ENCODE assay signal across 10 cellular contexts in the genomic region with DNA sequence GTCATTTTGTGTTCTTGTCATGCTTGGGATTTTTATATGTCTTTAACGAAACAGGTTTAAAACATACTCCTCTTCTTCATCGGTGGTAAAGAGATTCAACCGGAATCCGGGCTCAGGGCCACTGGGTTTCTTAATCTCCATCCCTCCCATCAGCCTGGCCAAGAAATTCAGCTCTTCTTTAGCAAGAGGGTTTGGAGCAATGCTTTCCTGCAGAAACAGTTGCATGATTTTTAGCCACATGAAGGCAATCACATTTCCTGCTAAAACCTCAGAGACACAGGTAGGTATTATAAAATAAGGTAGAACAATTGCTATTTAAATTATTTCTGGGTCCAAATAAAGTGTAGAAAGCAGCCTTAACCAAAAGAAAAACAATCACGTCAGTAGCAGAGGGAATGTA. TPM values are rescaled to one million over a fixed set of nuclear protein-coding genes. Genes with fewer than 3 reads are reported as not detected.
DNase-seq lines count a peak whose midpoint lies in the region; ATAC-seq and TF ChIP-seq lines count a peak whose summit lies in the region.
"Had no signal": no experiment of that assay in that cellular context is flagged by ENCODE, and none has a peak within 500 bp of the region (broad histone marks: within the 10 kb centered on the region; RNA-seq: fewer than 3 reads in every experiment).

No MANE protein-coding gene starts in this region.

- H3K4me1 ChIP-seq in left ventricle myocardium inferior (peaks cover 20% of the 10 kb centered on the region), transverse colon (peaks cover 0 to 14% (median 3%) of the 10 kb centered on the region in 4 donors)

- TF ChIP-seq POLR2A in transverse colon (IDR thresholded peaks at IDR 0.05): no peak

- H3K36me3 ChIP-seq in left ventricle myocardium inferior (peaks cover 13% of the 10 kb centered on the region), WERI-Rb-1 (no peaks in the 10 kb centered on the region), transverse colon (peaks cover 0 to 7% (median 0%) of the 10 kb centered on the region in 4 donors)

- WGBS in transverse colon (ENCODE audit: low coverage in 1 of 2), 2 donors: 23 to 56% methylated on average over 4 to 5 of the region's 5 CpGs

- no peak overlapping the region for H3K4me3 ChIP-seq in left ventricle myocardium inferior
- H3K4me3 ChIP-seq in WERI-Rb-1 (ENCODE audit: low read depth, low read length): no peak overlapping the region
- peak overlapping the region; percentile 22 for H3K4me3 ChIP-seq in fibroblast of the aortic adventitia (ENCODE audit: low read depth, low read length)
- H3K4me3 ChIP-seq in transverse colon: no peak overlapping the region

- H3K27me3 ChIP-seq in left ventricle myocardium inferior (ENCODE audit: low read depth) (no peaks in the 10 kb centered on the region), WERI-Rb-1 (ENCODE audit: insufficient read depth, low read depth, severe bottlenecking) (no peaks in the 10 kb centered on the region), transverse colon (no peaks in the 10 kb centered on the region)

- no peaks in the 10 kb centered on the region for H3K27me3 Mint-ChIP-seq in Calu3 (ENCODE audit: unreplicated experiment)

- H3K36me3 Mint-ChIP-seq in Calu3 (ENCODE audit: insufficient read depth, unreplicated experiment): no peaks in the 10 kb centered on the region

- H3K4me1 Mint-ChIP-seq in Calu3 (ENCODE audit: low read depth, unreplicated experiment): peaks cover 13% of the 10 kb centered on the region

- no TSS peak for BruUV-seq in Calu3 (replicated peaks; lab: Mats Ljungman, UMichigan)

- H3K9me3 ChIP-seq in left ventricle myocardium inferior (replicated peaks) (no peaks in the 10 kb centered on the region), WERI-Rb-1 (ENCODE audit: severe bottlenecking) (no peaks in the 10 kb centered on the region), transverse colon (no peaks in the 10 kb centered on the region)

- intact Hi-C loops in Right ventricle myocardium superior (cut with DNase I) (loop anchor here (5.0 kb wide), 1 partner anchor 323 kb away; no protein-coding TSS in a partner anchor), left ventricle myocardium inferior (cut with micrococcal nuclease) (no loop called here), transverse colon (cut with DNase I; ENCODE audit: low total_unique reads) (loop anchor here (5.0 kb wide), 1 partner anchor 323 kb away; no protein-coding TSS in a partner anchor), Calu3 (cut with micrococcal nuclease; ENCODE audit: unreplicated experiment) (loop anchor here (1.0 to 2.0 kb wide), 3 partner anchors 70 to 120 kb away; no protein-coding TSS in a partner anchor)

- no peak overlapping the region for H3K4me3 Mint-ChIP-seq in Calu3 (ENCODE audit: low read depth, unreplicated experiment)

- H3K27ac Mint-ChIP-seq in Calu3 (ENCODE audit: unreplicated experiment): no peak overlapping the region

- DNase-seq in Right ventricle myocardium superior (no peak), left ventricle myocardium inferior (no peak), WERI-Rb-1 (no peak), fibroblast of the aortic adventitia (ENCODE audit: low read depth) (peak; percentile 82), transverse colon (no peak), Calu3 (no peak), foreskin melanocyte (no peak)

- TF ChIP-seq CTCF in left ventricle myocardium inferior (IDR thresholded peaks at IDR 0.05; ENCODE audit: borderline replicate concordance) (no peak), WERI-Rb-1 (IDR thresholded peaks at IDR 0.05; ENCODE audit: low read depth, low read length) (no peak), fibroblast of the aortic adventitia (IDR thresholded peaks at IDR 0.05; ENCODE audit: insufficient read depth, low read length) (no peak), transverse colon (IDR thresholded peaks at IDR 0.05) (no peak), Calu3 (IDR thresholded peaks at IDR 0.05; ENCODE audit: unreplicated experiment) (no peak)

- no peak overlapping the region for H3K27ac ChIP-seq in left ventricle myocardium inferior (replicated peaks)
- H3K27ac ChIP-seq in WERI-Rb-1: peak overlapping the region; percentile 29; the same call in 1 of the 2 replicates
- H3K27ac ChIP-seq in transverse colon: peak overlapping the region in 3 of 4 donors; percentile 10 to 50 (median 15)
- H3K27ac ChIP-seq: C4-2B, epithelial cell of prostate had no signal

- no peaks in the 10 kb centered on the region for H3K9me3 Mint-ChIP-seq in Calu3 (ENCODE audit: low read depth, unreplicated experiment)

- ATAC-seq in Right ventricle myocardium superior (ENCODE audit: poor library complexity): peak; percentile 64
- no peak for ATAC-seq in HG03175 (IDR thresholded peaks at IDR 0.05; ENCODE audit: unreplicated experiment)

- in situ Hi-C loops in transverse colon (cut with MboI; ENCODE audit: low pct_ligation_motif_present in 1 of 4, low pct_unique_long_range_greater_than_20kb in 1 of 4, low sequenced_read_pairs in 3 of 4): loop anchor here in 3 of 4 donors (5.0 to 25.0 kb wide), 4 partner anchors 83 to 308 kb away; no protein-coding TSS in a partner anchor

- no peak for TF ChIP-seq EP300 in transverse colon (IDR thresholded peaks at IDR 0.05; ENCODE audit: low read depth)

- CTCF ChIA-PET in Calu3 (lab: Charles Lee): interaction anchor here (2.5 kb wide), 1 partner anchor 78 kb away, joined by 11 read pairs; no protein-coding TSS in a partner anchor

RNA-seq across cellular contexts. Expression of gene LSM10, which starts 22.7 kb away (rescaled TPM):
- 57.0 TPM for total RNA-seq in Right ventricle myocardium superior
- 53.6 TPM for total RNA-seq in left ventricle myocardium inferior
- total RNA-seq in fibroblast of the aortic adventitia (ENCODE audit: low replicate concordance): 3.9 and 9.5 TPM in 2 replicates
- total RNA-seq in transverse colon: 10 to 100 TPM in 3 of 4 donors, not detected in 1; 25.4 to 59.8 (median 32.9) TPM
- total RNA-seq in Calu3 (2022): 35.2 and 42.7 TPM in 2 replicates

RNA-seq across cellular contexts. Expression of gene OSCP1, which starts 29.8 kb away (rescaled TPM):
- total RNA-seq in Right ventricle myocardium superior: 7.4 TPM
- total RNA-seq in left ventricle myocardium inferior: 7.1 TPM
- 2.7 and 8.7 TPM in 2 replicates for total RNA-seq in fibroblast of the aortic adventitia (ENCODE audit: low replicate concordance)
- 1 to 10 TPM in 3 of 4 donors, not detected in 1; 1.2 to 4.8 (median 3.7) TPM for total RNA-seq in transverse colon
- 2.0 and 3.0 TPM in 2 replicates for total RNA-seq in Calu3 (2022)

RNA-seq across cellular contexts. Expression of gene STK40, which starts 34.7 kb away (rescaled TPM):
- 73.5 TPM for total RNA-seq in Right ventricle myocardium superior
- 69.8 TPM for total RNA-seq in left ventricle myocardium inferior
- 7.0 and 12.9 TPM in 2 replicates for total RNA-seq in fibroblast of the aortic adventitia (ENCODE audit: low replicate concordance)
- 100 to 1,000 TPM in 1 of 4 donors, 10 to 100 TPM in 3; 34.0 to 154 (median 44.3) TPM for total RNA-seq in transverse colon
- 44.5 and 52.1 TPM in 2 replicates for total RNA-seq in Calu3 (2022)

RNA-seq across cellular contexts. Expression of gene MRPS15, which starts 43.8 kb away (rescaled TPM):
- total RNA-seq in Right ventricle myocardium superior: 110 TPM
- 108 TPM for total RNA-seq in left ventricle myocardium inferior
- total RNA-seq in fibroblast of the aortic adventitia (ENCODE audit: low replicate concordance): 26.0 and 56.2 TPM in 2 replicates
- 10 to 100 TPM; 19.5 to 59.5 (median 42.4) TPM for total RNA-seq in transverse colon
- total RNA-seq in Calu3 (2022): 84.1 and 97.8 TPM in 2 replicates
